Comparison of ENCODE assay signal across 26 cellular contexts in genomic region chr17:2551928-2552327, GRCh38. TPM values are rescaled to one million over a fixed set of nuclear protein-coding genes. Genes with fewer than 3 reads are reported as not detected.
A peak's percentile ranks its signal among the peaks of the same experiment; 100 is the strongest.
DNase-seq lines count a peak whose midpoint lies in the region; ATAC-seq and TF ChIP-seq lines count a peak whose summit lies in the region.
"Had no signal": no experiment of that assay in that cellular context is flagged by ENCODE, and none has a peak within 500 bp of the region (broad histone marks: within the 10 kb centered on the region; RNA-seq: fewer than 3 reads in every experiment).

No MANE protein-coding gene starts in this region.

- no peaks in the 10 kb centered on the region for H3K79me2 ChIP-seq in osteoblast (ENCODE audit: insufficient read depth, low read length)
- H3K79me2 ChIP-seq: hepatocyte had no signal

- H3K4me1 ChIP-seq in ES-I3 (ENCODE audit: insufficient read depth, low read length) (peaks cover 11% of the 10 kb centered on the region; the same call in 1 of the 2 replicates), NT2/D1 (ENCODE audit: insufficient read depth, insufficient read length) (peaks cover 3% of the 10 kb centered on the region), osteoblast (ENCODE audit: insufficient read depth, low read length) (no peaks in the 10 kb centered on the region), adrenal gland (replicated peaks in 1 of 2) (no peaks in the 10 kb centered on the region)
- H3K4me1 ChIP-seq: body of pancreas had no signal

- no peak overlapping the region for H3K27ac ChIP-seq in osteoblast (ENCODE audit: low read depth, low read length)
- H3K27ac ChIP-seq in adrenal gland: no peak overlapping the region
- H3K27ac ChIP-seq: A549, body of pancreas, epithelial cell of prostate, hepatocyte, Peyer's patch had no signal

- no peak for ATAC-seq in GM21717 (IDR thresholded peaks at IDR 0.05; ENCODE audit: unreplicated experiment)
- ATAC-seq: A549; activated CD8-positive, alpha-beta T cell treated with anti-CD3 and anti-CD28 coated beads for 36 hours; activated T-helper 17 cell treated with anti-CD3 and anti-CD28 coated beads, Interleukin-2, amount 50 U/mL, for 72 hours; body of pancreas; left lobe of liver had no signal

- H3K9me3 ChIP-seq in ES-I3 (ENCODE audit: control insufficient read depth, insufficient read depth, low read length): no peaks in the 10 kb centered on the region
- no peaks in the 10 kb centered on the region for H3K9me3 ChIP-seq in NT2/D1 (ENCODE audit: insufficient read depth, low read length)
- peaks cover 2% of the 10 kb centered on the region for H3K9me3 ChIP-seq in osteoblast (ENCODE audit: low read depth, low read length)
- H3K9me3 ChIP-seq in adrenal gland (replicated peaks in 1 of 3): no peaks in the 10 kb centered on the region
- H3K9me3 ChIP-seq: A549, body of pancreas, Peyer's patch had no signal

- H3K4me3 ChIP-seq in NT2/D1 (ENCODE audit: insufficient read length, low read depth) (no peak overlapping the region), osteoblast (ENCODE audit: insufficient read depth, low read length) (no peak overlapping the region), adrenal gland (no peak overlapping the region)
- H3K4me3 ChIP-seq: A549, body of pancreas, hepatocyte, Peyer's patch had no signal

- H3K9ac ChIP-seq in ES-I3 (ENCODE audit: low read depth, low read length) (peak overlapping the region; percentile 17; the same call in 1 of the 2 replicates), NT2/D1 (ENCODE audit: insufficient read length, low read depth) (no peak overlapping the region)

- intact Hi-C loops in adrenal gland (cut with DNase I): no loop called here

- TF ChIP-seq CTCF in osteoblast (IDR thresholded peaks at IDR 0.05; ENCODE audit: extremely low read depth, low read depth, low read length): no peak
- no peak for TF ChIP-seq CTCF in adrenal gland (IDR thresholded peaks at IDR 0.05)

- H4K20me1 ChIP-seq in osteoblast (ENCODE audit: insufficient read depth, low read length): no peaks in the 10 kb centered on the region

- H3K27me3 ChIP-seq in NT2/D1 (ENCODE audit: insufficient read depth, insufficient read length) (no peaks in the 10 kb centered on the region), osteoblast (ENCODE audit: insufficient read depth, low read length) (peaks cover 11% of the 10 kb centered on the region), adrenal gland (no peaks in the 10 kb centered on the region)
- H3K27me3 ChIP-seq: body of pancreas, hepatocyte, Peyer's patch had no signal

- no peak overlapping the region for H2AFZ ChIP-seq in osteoblast (ENCODE audit: low read length)
- H2AFZ ChIP-seq: hepatocyte had no signal

- peak; percentile 9 for DNase-seq in NT2/D1 (ENCODE audit: low read depth, low spot score)
- DNase-seq in iPS-NIHi11 (ENCODE audit: low spot score): peak; percentile 54
- DNase-seq in osteoblast (ENCODE audit: insufficient read length, low spot score, missing footprints): peak; percentile 73
- no peak for DNase-seq in adrenal gland
- DNase-seq in HK-2 (ENCODE audit: unreplicated experiment): no peak
- no peak for DNase-seq in putamen (ENCODE audit: low spot score)
- DNase-seq: activated CD8-positive, alpha-beta memory T cell treated with anti-CD3 and anti-CD28 coated beads, Interleukin-2, amount 50 U/mL, for 48 hours; activated CD8-positive, alpha-beta T cell treated with anti-CD3 and anti-CD28 coated beads for 36 hours; activated naive CD4-positive, alpha-beta T cell treated with anti-CD3 and anti-CD28 coated beads, Interleukin-2, amount 10 ng/mL, durations not matched to agents 7 days and 5 days; AML-193; body of pancreas; CD4-positive, CD25-positive, alpha-beta regulatory T cell; NCI-H1417 treated with DMSO at 0.1 percent for 48 hours; NCI-H2081 treated with DMSO at 0.1 percent for 48 hours; NCI-H226; Peyer's patch; SIG-M5; small intestine; stimulated activated naive CD4-positive, alpha-beta T cell had no signal

- no peak for TF ChIP-seq POLR2A in adrenal gland (IDR thresholded peaks at IDR 0.05)

- H3K36me3 ChIP-seq in ES-I3 (ENCODE audit: insufficient read depth, low read length): no peaks in the 10 kb centered on the region
- no peaks in the 10 kb centered on the region for H3K36me3 ChIP-seq in NT2/D1 (ENCODE audit: insufficient read depth, insufficient read length, low read length)
- no peaks in the 10 kb centered on the region for H3K36me3 ChIP-seq in osteoblast (ENCODE audit: insufficient read depth, low read length)
- no peaks in the 10 kb centered on the region for H3K36me3 ChIP-seq in adrenal gland (replicated peaks in 1 of 2)
- H3K36me3 ChIP-seq: Peyer's patch had no signal

- 57 to 67% (median 60%) methylated on average over 9 of the region's 9 CpGs for WGBS in adrenal gland, 4 donors

- no peak overlapping the region for H3K4me2 ChIP-seq in osteoblast (ENCODE audit: insufficient read depth, low read length)
- H3K4me2 ChIP-seq: A549, hepatocyte had no signal

RNA-seq across cellular contexts. Expression of gene METTL16, which starts 40.2 kb away (rescaled TPM):
- total RNA-seq in osteoblast (12.4 and 14.8 TPM in 2 replicates), adrenal gland (10 to 100 TPM; 15.3 to 94.7 (median 34.2) TPM)
- polyA plus RNA-seq in adrenal gland: 10 to 100 TPM; 27.2 to 36.2 (median 33.9) TPM

RNA-seq across cellular contexts. Expression of gene PAFAH1B1, which starts 41.5 kb away (rescaled TPM):
- total RNA-seq in osteoblast: 113 and 128 TPM in 2 replicates
- total RNA-seq in adrenal gland: 100 to 1,000 TPM in 4 of 8 donors, 10 to 100 TPM in 4; 61.7 to 166 (median 106) TPM
- 100 to 1,000 TPM in 1 of 3 donors, 10 to 100 TPM in 2; 42.4 to 135 (median 50.8) TPM for polyA plus RNA-seq in adrenal gland

Comparison
In these comparisons a context has a peak if more than half of its experiments do, and no peak if none do; other contexts are left out.
1. DNase-seq: peak in NT2/D1 (single experiment), iPS-NIHi11 (single experiment) and osteoblast (single experiment); none in adrenal gland (0 of 7), HK-2 (single experiment) and putamen (single experiment).